Comparison of ENCODE assay signal across 16 cellular contexts in genomic region chr5:132826424-132827082, GRCh38. TPM values are rescaled to one million over a fixed set of nuclear protein-coding genes. Genes with fewer than 3 reads are reported as not detected.
A peak's percentile ranks its signal among the peaks of the same experiment; 100 is the strongest.
DNase-seq lines count a peak whose midpoint lies in the region; ATAC-seq and TF ChIP-seq lines count a peak whose summit lies in the region.
"Had no signal": no experiment of that assay in that cellular context is flagged by ENCODE, and none has a peak within 500 bp of the region (broad histone marks: within the 10 kb centered on the region; RNA-seq: fewer than 3 reads in every experiment).

No MANE protein-coding gene starts in this region.

- no peak overlapping the region for H4K91ac ChIP-seq in neuronal stem cell (ENCODE audit: low read depth, low read length, poor library complexity)

- no CpG with 5 or more reads among the region's 6 CpGs for WGBS in neuronal stem cell (ENCODE audit: extremely low coverage in 2 of 2, insufficient read length in 2 of 2, insufficient replicate concordance in 1 of 2), 2 donors

- intact Hi-C loops in cardiac septum (cut with DNase I), result loop anchor here (5.0 kb wide), 1 partner anchor 136 kb away; the partner anchor contains the start of gene AFF4

- peak overlapping the region; percentile 59 for H2BK15ac ChIP-seq in neuronal stem cell (ENCODE audit: low read length)

- no peaks in the 10 kb centered on the region for H3K9me2 ChIP-seq in GM23338 (ENCODE audit: insufficient read depth)

- peaks cover 3% of the 10 kb centered on the region for H3K79me1 ChIP-seq in neuronal stem cell (ENCODE audit: low read depth, low read length)

- H3K9me3 ChIP-seq in iPS-20b (ENCODE audit: insufficient read depth, low read depth, low read length) (no peaks in the 10 kb centered on the region), neuronal stem cell (replicated peaks in 1 of 2; ENCODE audit: control insufficient read depth in 2 of 2, insufficient read depth in 1 of 2, low read depth in 1 of 2, low read length in 2 of 2) (peaks cover 0 to 2% of the 10 kb centered on the region in 2 donors)
- H3K9me3 ChIP-seq: right atrium auricular region, SJCRH30 had no signal

- no peak overlapping the region for H3K18ac ChIP-seq in neuronal stem cell (ENCODE audit: low read length)

- no peak overlapping the region for H2BK12ac ChIP-seq in neuronal stem cell (ENCODE audit: low read length)

- H3K4me3 ChIP-seq in GM23338 (peak overlapping the region; percentile 61), iPS-20b (ENCODE audit: low read length) (peak overlapping the region; percentile 60; the same call in 1 of the 2 replicates), neuronal stem cell (ENCODE audit: low read length in 2 of 2) (no peak overlapping the region)
- H3K4me3 ChIP-seq: K562, SJCRH30 had no signal

- peak overlapping the region; percentile 68 for H2AK5ac ChIP-seq in neuronal stem cell (ENCODE audit: low read depth, low read length)

- H3K36me3 ChIP-seq in GM23338 (ENCODE audit: insufficient read depth) (no peaks in the 10 kb centered on the region), iPS-20b (ENCODE audit: insufficient read depth, low read depth, low read length) (no peaks in the 10 kb centered on the region), neuronal stem cell (replicated peaks in 1 of 2; ENCODE audit: control insufficient read depth in 2 of 2, insufficient read depth in 2 of 2, low read length in 2 of 2) (no peaks in the 10 kb centered on the region)
- H3K36me3 ChIP-seq: right atrium auricular region, SJCRH30 had no signal

- H2BK5ac ChIP-seq in neuronal stem cell (ENCODE audit: low read length), result peak overlapping the region; percentile 94

- no peak overlapping the region for H3K27ac ChIP-seq in GM23338 (ENCODE audit: low read depth)
- no peak overlapping the region for H3K27ac ChIP-seq in iPS-20b (ENCODE audit: low read length)
- H3K27ac ChIP-seq in neuronal stem cell (replicated peaks; ENCODE audit: low read length), result no peak overlapping the region
- H3K27ac ChIP-seq: right atrium auricular region, SJCRH30 had no signal

- peaks cover 27% of the 10 kb centered on the region for H3F3A ChIP-seq in GM23338 (replicated peaks; ENCODE audit: low read depth)

- no peak overlapping the region for H2BK120ac ChIP-seq in neuronal stem cell (ENCODE audit: low read depth, low read length)

- no peak for TF ChIP-seq CTCF in GM23338 (conservative IDR thresholded peaks at IDR 0.05; ENCODE audit: low read depth in 2 of 2)

- CTCF ChIA-PET in T-cell (lab: Charles Lee) (no interaction called here), HEK293T (lab: Yijun Ruan, JAX) (no interaction called here)

- peak overlapping the region; percentile 82 for H3K14ac ChIP-seq in neuronal stem cell (ENCODE audit: low read length)

- H3K4me1 ChIP-seq in GM23338 (ENCODE audit: insufficient read depth), result peaks cover 9% of the 10 kb centered on the region
- H3K4me1 ChIP-seq in iPS-20b (ENCODE audit: insufficient read depth, low read length), result peaks cover 6% of the 10 kb centered on the region
- peaks cover 0 to 4% of the 10 kb centered on the region in 2 donors for H3K4me1 ChIP-seq in neuronal stem cell (ENCODE audit: control insufficient read depth in 2 of 2, insufficient read depth in 1 of 2, low read depth in 1 of 2, low read length in 2 of 2)

- H3K4me3 Mint-ChIP-seq in GM23338 (peak overlapping the region; percentile 63), T-cell (peak overlapping the region in 2 of 3 donors; percentile 37 to 49)

- H2AFZ ChIP-seq in GM23338 (peak overlapping the region; percentile 90), neuronal stem cell (ENCODE audit: low read length) (no peak overlapping the region)

- H3K27me3 Mint-ChIP-seq in GM23338 (ENCODE audit: insufficient read depth, low read depth, poor library complexity) (peaks cover 61% of the 10 kb centered on the region), T-cell (peaks cover 34 to 65% of the 10 kb centered on the region in 2 donors)

- POLR2A ChIA-PET in T-cell (lab: Charles Lee) (no interaction called here), HEK293T (lab: Yijun Ruan, JAX) (interaction anchor here (0.7 kb wide), 1 partner anchor 89 kb away, joined by 3 read pairs; the partner anchor contains the start of gene KIF3A)

- H3K79me2 ChIP-seq in GM23338 (replicated peaks; ENCODE audit: insufficient read depth), result no peaks in the 10 kb centered on the region

- DNase-seq in GM23338 (ENCODE audit: low spot score) (peak; percentile 26), T-cell (no peak), neuronal stem cell (ENCODE audit: low spot score) (no peak), HEK293T (ENCODE audit: extremely low spot score) (no peak), cardiac septum (ENCODE audit: low spot score) (no peak), NCI-H526 treated with DMSO at 0.1 percent for 48 hours (lab: John Stamatoyannopoulos, UW) (no peak)
- DNase-seq: C1 segment of cervical spinal cord; EL; NCI-H1417; NCI-H345; SJCRH30; stimulated activated CD4-positive, alpha-beta T cell treated with anti-CD3 and anti-CD28 coated beads, Interleukin-2, amount 100 ng/mL, for 48 hours had no signal

- no peak overlapping the region for H4K8ac ChIP-seq in neuronal stem cell (ENCODE audit: low read depth, low read length)

- H3K4ac ChIP-seq in neuronal stem cell (ENCODE audit: low read length), result no peak overlapping the region

- no peak for ATAC-seq in GM23338
- no peak for ATAC-seq in T-cell (replicated peaks in 1 of 4)
- ATAC-seq: K562 had no signal

- H3K9me3 Mint-ChIP-seq in GM23338, result no peaks in the 10 kb centered on the region
- no peaks in the 10 kb centered on the region for H3K9me3 Mint-ChIP-seq in T-cell

- H3K9ac ChIP-seq in iPS-20b (ENCODE audit: low read depth, low read length) (no peak overlapping the region), neuronal stem cell (ENCODE audit: low read depth, low read length, poor library complexity) (no peak overlapping the region)

- H3K27ac Mint-ChIP-seq in GM23338 (no peak overlapping the region), T-cell (no peak overlapping the region)

- H3K4me2 ChIP-seq in GM23338, result peak overlapping the region; percentile 83
- no peak overlapping the region for H3K4me2 ChIP-seq in neuronal stem cell (ENCODE audit: insufficient read depth, low read length, poor library complexity, severe bottlenecking)

- H3K23ac ChIP-seq in neuronal stem cell (ENCODE audit: low read depth, low read length, poor library complexity), result no peak overlapping the region

- H3K4me1 Mint-ChIP-seq in GM23338, result peaks cover 14% of the 10 kb centered on the region
- peaks cover 10 to 23% (median 11%) of the 10 kb centered on the region in 3 donors for H3K4me1 Mint-ChIP-seq in T-cell

- H3K27me3 ChIP-seq in GM23338 (ENCODE audit: insufficient read depth) (peaks cover 86% of the 10 kb centered on the region), iPS-20b (ENCODE audit: insufficient read depth, low read length) (peaks cover 88% of the 10 kb centered on the region), neuronal stem cell (ENCODE audit: control insufficient read depth in 3 of 3, insufficient read depth in 3 of 3, low read depth in 1 of 3, low read length in 3 of 3) (peaks cover 15 to 85% (median 85%) of the 10 kb centered on the region in 3 experiments)
- H3K27me3 ChIP-seq: right atrium auricular region, SJCRH30 had no signal

- no peaks in the 10 kb centered on the region for H4K20me1 ChIP-seq in GM23338 (replicated peaks; ENCODE audit: insufficient read depth)

- H3K36me3 Mint-ChIP-seq in GM23338 (ENCODE audit: low read depth), result peaks cover 3% of the 10 kb centered on the region
- no peaks in the 10 kb centered on the region for H3K36me3 Mint-ChIP-seq in T-cell

TF ChIP-seq in HEK293T, 16 proteins besides CTCF, POLR2A, EP300 and RAD21 (continues in another document):
- TF ChIP-seq L3MBTL2 (conservative IDR thresholded peaks at IDR 0.05), result no peak
- TF ChIP-seq SUZ12 (IDR thresholded peaks at IDR 0.05), result no peak
- TF ChIP-seq ZNF384 (IDR thresholded peaks at IDR 0.05), result no peak
- no peak for TF ChIP-seq ARNT (IDR thresholded peaks at IDR 0.05)
- TF ChIP-seq HDGF (IDR thresholded peaks at IDR 0.05; ENCODE audit: borderline replicate concordance), result no peak
- no peak for TF ChIP-seq LEF1 (IDR thresholded peaks at IDR 0.05; ENCODE audit: borderline replicate concordance)
- TF ChIP-seq FOXA1 (IDR thresholded peaks at IDR 0.05), result no peak
- no peak for TF ChIP-seq FOXK2 (IDR thresholded peaks at IDR 0.05)

RNA-seq across cellular contexts. Expression of gene SHROOM1, which starts 3.9 kb away (rescaled TPM):
- total RNA-seq in GM23338 (2014; rRNA removed; shearing (Covaris generic)), result 4.3 and 5.4 TPM in 2 replicates
- polyA plus RNA-seq in GM23338 (2016; fragmentation: Nextera tagmentation; extraction: Ambion mirVana), result 2.5 and 2.6 TPM in 2 replicates
- 1 to 10 TPM in 1 of 5 donors, under 1 TPM in 2, not detected in 2; 0.35 to 1.1 (median 0.62) TPM for total RNA-seq in T-cell
- polyA plus RNA-seq in neuronal stem cell (2013, experiment 1 of 2), result 1.7 TPM
- 1.8 TPM for polyA plus RNA-seq in neuronal stem cell (2013, experiment 2 of 2)
- total RNA-seq in cardiac septum, result 4.7 TPM

RNA-seq across cellular contexts. Expression of gene SOWAHA, which starts 13.5 kb away (rescaled TPM):
- 0.52 and 0.93 TPM in 2 replicates for total RNA-seq in GM23338 (2014; rRNA removed; shearing (Covaris generic))
- 0.18 TPM in 1 of 2 replicates, not detected in the other for polyA plus RNA-seq in GM23338 (2016; fragmentation: Nextera tagmentation; extraction: Ambion mirVana)
- not detected for total RNA-seq in T-cell
- 0.03 TPM for polyA plus RNA-seq in neuronal stem cell (2013, experiment 1 of 2)
- 0.01 TPM for polyA plus RNA-seq in neuronal stem cell (2013, experiment 2 of 2)
- total RNA-seq in cardiac septum, result 0.08 TPM
- total RNA-seq: dermis microvascular lymphatic vessel endothelial cell, K562, right atrium auricular region had no signal
- polyA plus RNA-seq: K562 had no signal

RNA-seq across cellular contexts. Expression of gene GDF9, which starts 39.7 kb away (rescaled TPM):
- total RNA-seq in GM23338 (2014; rRNA removed; shearing (Covaris generic)), result 0.14 and 0.66 TPM in 2 replicates
- polyA plus RNA-seq in GM23338 (2016; fragmentation: Nextera tagmentation; extraction: Ambion mirVana), result 0.11 and 0.37 TPM in 2 replicates
- 1 to 10 TPM in 2 of 5 donors, under 1 TPM in 3; 0.63 to 1.9 (median 0.92) TPM for total RNA-seq in T-cell
- polyA plus RNA-seq in neuronal stem cell (2013, experiment 1 of 2), result 0.13 TPM
- 0.26 TPM for polyA plus RNA-seq in neuronal stem cell (2013, experiment 2 of 2)
- 0.43 TPM for total RNA-seq in cardiac septum

RNA-seq across cellular contexts. Expression of gene UQCRQ, which starts 39.9 kb away (rescaled TPM):
- total RNA-seq in GM23338 (2014; rRNA removed; shearing (Covaris generic)), result 104 and 115 TPM in 2 replicates
- 1,308 and 1,495 TPM in 2 replicates for polyA plus RNA-seq in GM23338 (2016; fragmentation: Nextera tagmentation; extraction: Ambion mirVana)
- total RNA-seq in T-cell, result 100 to 1,000 TPM; 119 to 139 (median 132) TPM
- 300 TPM for polyA plus RNA-seq in neuronal stem cell (2013, experiment 1 of 2)
- polyA plus RNA-seq in neuronal stem cell (2013, experiment 2 of 2), result 323 TPM
- 1,426 TPM for total RNA-seq in cardiac septum

RNA-seq across cellular contexts. Expression of gene LEAP2, which starts 46.9 kb away (rescaled TPM):
- 0.54 and 1.8 TPM in 2 replicates for total RNA-seq in GM23338 (2014; rRNA removed; shearing (Covaris generic))
- polyA plus RNA-seq in GM23338 (2016; fragmentation: Nextera tagmentation; extraction: Ambion mirVana), result 1.5 and 1.6 TPM in 2 replicates
- 1 to 10 TPM; 1.3 to 6.2 (median 3.7) TPM for total RNA-seq in T-cell
- polyA plus RNA-seq in neuronal stem cell (2013, experiment 1 of 2), result 2.0 TPM
- 2.2 TPM for polyA plus RNA-seq in neuronal stem cell (2013, experiment 2 of 2)
- 2.2 TPM for total RNA-seq in cardiac septum

Comparison
In these comparisons a context has a peak if more than half of its experiments do, and no peak if none do; other contexts are left out.
1. H3K4me3 ChIP-seq: peak in GM23338 (single experiment) and iPS-20b (single experiment); none in neuronal stem cell (0 of 2).